In the genomic region with DNA sequence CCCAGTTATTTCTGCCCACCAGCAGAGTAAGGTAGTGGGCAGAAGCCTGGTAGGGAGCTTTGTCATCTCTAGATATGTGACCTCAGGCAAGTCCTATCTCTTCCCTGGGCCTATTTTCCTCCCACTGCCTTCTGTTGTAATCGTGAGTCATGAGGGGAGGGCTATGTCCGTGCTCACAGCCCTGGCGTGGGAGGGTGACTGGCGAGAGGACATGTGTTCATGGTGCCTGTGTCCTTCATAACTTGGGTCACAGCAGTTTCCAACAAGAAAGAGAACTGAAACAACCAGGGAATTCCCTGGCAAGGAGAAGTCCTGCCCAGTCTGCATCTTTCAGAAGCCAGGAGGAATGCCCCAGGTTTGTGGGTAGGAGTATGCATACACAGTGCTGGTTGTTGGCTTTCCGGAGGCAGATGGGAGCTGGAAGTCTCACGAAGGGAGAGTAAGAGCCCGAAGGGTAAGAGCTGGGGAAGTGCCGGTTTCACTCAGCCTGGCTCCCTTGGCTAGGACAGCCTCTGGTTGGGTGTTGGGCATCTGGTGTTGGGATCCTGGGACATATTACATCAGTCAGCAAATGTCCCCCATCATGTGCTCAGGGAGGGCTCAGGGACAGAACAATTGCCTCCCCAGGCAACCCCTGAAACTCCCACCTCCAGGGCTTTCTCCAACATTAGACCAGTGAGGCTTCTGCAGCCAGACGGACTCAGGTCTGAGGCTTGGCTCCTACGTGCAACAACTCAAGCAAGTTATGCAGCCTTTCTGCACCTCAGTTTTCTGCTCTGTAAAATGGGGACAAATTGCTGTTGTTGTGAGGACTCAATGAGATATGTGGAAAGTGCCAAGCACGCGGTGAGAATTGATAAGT, we compare ENCODE assay signal across 10 cellular contexts. TPM values are rescaled to one million over a fixed set of nuclear protein-coding genes. Genes with fewer than 3 reads are reported as not detected.
DNase-seq lines count a peak whose midpoint lies in the region; ATAC-seq, FAIRE-seq and TF ChIP-seq lines count a peak whose summit lies in the region.
"Had no signal": no experiment of that assay in that cellular context is flagged by ENCODE, and none has a peak within 500 bp of the region (broad histone marks: within the 10 kb centered on the region; RNA-seq: fewer than 3 reads in every experiment).

No MANE protein-coding gene starts in this region.

- H3K27ac ChIP-seq in GM12878 (ENCODE audit: control insufficient read depth, insufficient read depth), result no peak overlapping the region
- H3K27ac ChIP-seq: VCaP had no signal

- in situ Hi-C loops in GM12878 (cut with MboI), result no loop called here

- intact Hi-C loops in GM12878 (cut with micrococcal nuclease; ENCODE audit: unreplicated experiment), result loop anchor here (2.0 kb wide), 1 partner anchor 96 kb away; no protein-coding TSS in a partner anchor

- POLR2A ChIA-PET in GM12878 (lab: Charles Lee), result no interaction called here

- no peak overlapping the region for H3K9ac ChIP-seq in GM12878 (ENCODE audit: control insufficient read depth, insufficient read depth, low read length)

- SMC1A ChIA-PET in GM12878 (lab: Charles Lee; ENCODE audit: uncharacterized antibody, unreplicated experiment), result interaction anchor here (1.4 to 2.8 kb wide), 7 partner anchors 8 to 108 kb away, joined by 3 to 28 read pairs (median 4); no protein-coding TSS in a partner anchor

- H3K36me3 ChIP-seq in GM12878 (ENCODE audit: control insufficient read depth in 2 of 2, insufficient read depth in 2 of 2, low read length in 1 of 2), result no peaks in the 10 kb centered on the region

- H3K27ac Mint-ChIP-seq in stimulated activated naive CD8-positive, alpha-beta T cell treated with anti-CD3 and anti-CD28 coated beads, Interleukin-15, amount 100 ng/mL, for 72 hours, result peak overlapping the region in 1 of 2 donors; percentile 88

- H2AFZ ChIP-seq in GM12878 (ENCODE audit: control insufficient read depth, low read depth, low read length), result no peak overlapping the region

- no peak for DNase-seq in stimulated activated naive CD8-positive, alpha-beta T cell treated with anti-CD3 and anti-CD28 coated beads, Interleukin-15, Interleukin-2, amounts not matched to agents 100 U/mL and 50 U/mL, for 24 hours
- DNase-seq in stimulated activated naive CD8-positive, alpha-beta T cell treated with anti-CD3 and anti-CD28 coated beads, Interleukin-15, amount 100 ng/mL, for 72 hours, result no peak
- DNase-seq in GM12878 (ENCODE audit: low read depth, low spot score) (peak; percentile 68), non-pigmented ciliary epithelial cell (ENCODE audit: low read depth) (peak; percentile 58), NCI-H2029 treated with DMSO at 0.1 percent for 48 hours (lab: John Stamatoyannopoulos, UW) (no peak), NCI-H1417 treated with DMSO at 0.1 percent for 48 hours (lab: John Stamatoyannopoulos, UW) (no peak), NCI-H82 (lab: John Stamatoyannopoulos, UW) (no peak)

- TF ChIP-seq CTCF in GM12878 (IDR thresholded peaks at IDR 0.05 in 2 of 3, conservative IDR thresholded peaks at IDR 0.05 in 1 of 3; ENCODE audit: control insufficient read depth in 2 of 3, extremely low read depth in 1 of 3, insufficient read depth in 1 of 3, low read depth in 3 of 3, low read length in 3 of 3), result no peak

- RAD21 ChIA-PET in GM12878 (lab: Charles Lee; ENCODE audit: unreplicated experiment), result interaction anchor here (1.4 to 5.0 kb wide), 3 partner anchors 8 to 95 kb away, joined by 4 to 33 read pairs (median 5); no protein-coding TSS in a partner anchor

- no peak for TF ChIP-seq POLR2A in GM12878 (IDR thresholded peaks at IDR 0.05; ENCODE audit: low read depth, low read length)

- BruUV-seq in GM12878 (replicated peaks; lab: Mats Ljungman, UMichigan), result no TSS peak

- H3K9me3 Mint-ChIP-seq in stimulated activated naive CD8-positive, alpha-beta T cell treated with anti-CD3 and anti-CD28 coated beads, Interleukin-15, amount 100 ng/mL, for 72 hours, result no peaks in the 10 kb centered on the region

- TF ChIP-seq RAD21 in GM12878 (IDR thresholded peaks at IDR 0.05; ENCODE audit: insufficient read depth, low read depth, low read length), result no peak

- H3K4me1 ChIP-seq in GM12878 (ENCODE audit: control insufficient read depth, insufficient read depth, low read length), result peaks cover 20% of the 10 kb centered on the region

- H3K4me1 Mint-ChIP-seq in stimulated activated naive CD8-positive, alpha-beta T cell treated with anti-CD3 and anti-CD28 coated beads, Interleukin-15, amount 100 ng/mL, for 72 hours, result no peaks in the 10 kb centered on the region

- CTCF ChIA-PET in GM12878 (lab: Yijun Ruan, JAX), result interaction anchor here (0.8 to 16.3 kb wide), 20 partner anchors 9 to 372 kb away, joined by 3 to 363 read pairs (median 6); a partner anchor contains a TSS

- 29% methylated on average over 12 of the region's 12 CpGs for WGBS in GM12878 (ENCODE audit: insufficient coverage, insufficient replicate concordance, low lambda C conversion rate, missing lambda C conversion rate)

- peak; percentile 78 for FAIRE-seq in GM12878 (lab: Jason Lieb, UNC)

- no peak overlapping the region for H3K4me3 ChIP-seq in GM12878

- peaks cover 53% of the 10 kb centered on the region for H3K27me3 Mint-ChIP-seq in stimulated activated naive CD8-positive, alpha-beta T cell treated with anti-CD3 and anti-CD28 coated beads, Interleukin-15, amount 100 ng/mL, for 72 hours

- H3K4me3 Mint-ChIP-seq in stimulated activated naive CD8-positive, alpha-beta T cell treated with anti-CD3 and anti-CD28 coated beads, Interleukin-15, amount 100 ng/mL, for 72 hours, result no peak overlapping the region

- no peaks in the 10 kb centered on the region; a peak in 1 of 4 replicates for H3K27me3 ChIP-seq in GM12878 (replicated peaks in 1 of 2; ENCODE audit: control insufficient read depth in 2 of 2, insufficient read depth in 2 of 2, low read length in 1 of 2)

- no peaks in the 10 kb centered on the region for H4K20me1 ChIP-seq in GM12878 (ENCODE audit: control insufficient read depth, insufficient read depth)

- ATAC-seq in stimulated activated naive CD8-positive, alpha-beta T cell treated with anti-CD3 and anti-CD28 coated beads, Interleukin-15, Interleukin-2, amounts not matched to agents 100 U/mL and 50 U/mL, for 24 hours, result peak; percentile 5
- ATAC-seq in stimulated activated naive CD8-positive, alpha-beta T cell treated with anti-CD3 and anti-CD28 coated beads, Interleukin-15, amount 100 ng/mL, for 72 hours, result no peak
- ATAC-seq in HG03457 (IDR thresholded peaks at IDR 0.05; ENCODE audit: unreplicated experiment) (peak; percentile 59), GM12878 (peak; percentile 76)

- no peaks in the 10 kb centered on the region; the same call in 2 of the 3 replicates for H3K9me3 ChIP-seq in GM12878 (replicated peaks; ENCODE audit: control insufficient read depth, insufficient read depth, low read length)

- TF ChIP-seq EP300 in GM12878 (IDR thresholded peaks at IDR 0.05; ENCODE audit: borderline replicate concordance in 1 of 2, control insufficient read depth in 1 of 2, low read depth in 2 of 2, low read length in 2 of 2), result peak in 1 of 2 experiments; percentile 36; a peak in 2 of 4 replicates

- H3K4me2 ChIP-seq in GM12878 (ENCODE audit: control insufficient read depth, insufficient read depth), result peak overlapping the region; percentile 20

- H3K79me2 ChIP-seq in GM12878 (ENCODE audit: control insufficient read depth, insufficient read depth, low read length), result no peaks in the 10 kb centered on the region

RNA-seq across cellular contexts. Expression of a gene that starts 4.3 kb away (rescaled TPM):
- total RNA-seq in GM12878 (2013; cell fraction: nucleolus; rRNA removed), result not detected in 2 replicates
- total RNA-seq in GM12878 (2014; rRNA removed) (not detected in 2 replicates), GM12878 (2014; rRNA removed; fragmentation: Illumina TruSeq; extraction: Trizol) (not detected in 2 replicates), GM12878 (2021) (not detected in 2 replicates)
- polyA plus RNA-seq in GM12878 (2011; ENCODE audit: low read depth), result not detected
- polyA plus RNA-seq in GM12878 (2011; rRNA removed) (not detected in 2 replicates), GM12878 (2014; fragmentation: Illumina TruSeq; extraction: Trizol) (not detected in 2 replicates), GM12878 (2014; fragmentation: Nextera tagmentation; extraction: Ambion mirVana) (not detected), GM12878 (2014; rRNA removed) (not detected in 2 replicates), GM12878 (2016; fragmentation: Nextera tagmentation; extraction: Ambion mirVana) (not detected)
- not detected in 2 replicates for polyA plus RNA-seq in GM12878 (2011; cell fraction: cytosol; rRNA removed)
- 0.01 TPM in 1 of 2 replicates, not detected in the other for polyA plus RNA-seq in GM12878 (2011; cell fraction: nucleus; rRNA removed)
- polyA plus RNA-seq in GM12878 (2012), result not detected in 2 replicates
- not detected in 2 replicates for polyA minus RNA-seq in GM12878 (2011; rRNA and poly(A)+ RNA removed)
- polyA minus RNA-seq in GM12878 (2011; cell fraction: cytosol; rRNA and poly(A)+ RNA removed), result not detected in 2 replicates
- not detected in 2 replicates for polyA minus RNA-seq in GM12878 (2011; cell fraction: nucleus; rRNA and poly(A)+ RNA removed)
- total RNA-seq: kidney epithelial cell had no signal

RNA-seq across cellular contexts. Expression of a gene that starts 9.3 kb away (rescaled TPM):
- not detected in 2 replicates for total RNA-seq in GM12878 (2013; cell fraction: nucleolus; rRNA removed)
- total RNA-seq in GM12878 (2014; rRNA removed), result not detected in 2 replicates
- total RNA-seq in GM12878 (2014; rRNA removed; fragmentation: Illumina TruSeq; extraction: Trizol), result not detected in 2 replicates
- not detected in 2 replicates for total RNA-seq in GM12878 (2021)
- polyA plus RNA-seq in GM12878 (2011; ENCODE audit: low read depth), result not detected
- not detected in 2 replicates for polyA plus RNA-seq in GM12878 (2011; rRNA removed)
- polyA plus RNA-seq in GM12878 (2011; cell fraction: cytosol; rRNA removed), result not detected in 2 replicates
- 0.06 TPM in 1 of 2 replicates, not detected in the other for polyA plus RNA-seq in GM12878 (2011; cell fraction: nucleus; rRNA removed)
- not detected in 2 replicates for polyA plus RNA-seq in GM12878 (2012)
- polyA plus RNA-seq in GM12878 (2014; fragmentation: Illumina TruSeq; extraction: Trizol), result 0.01 TPM in 1 of 2 replicates, not detected in the other
- polyA plus RNA-seq in GM12878 (2014; fragmentation: Nextera tagmentation; extraction: Ambion mirVana), result not detected
- not detected in 2 replicates for polyA plus RNA-seq in GM12878 (2014; rRNA removed)
- polyA plus RNA-seq in GM12878 (2016; fragmentation: Nextera tagmentation; extraction: Ambion mirVana), result not detected
- not detected in 2 replicates for polyA minus RNA-seq in GM12878 (2011; rRNA and poly(A)+ RNA removed)
- not detected in 2 replicates for polyA minus RNA-seq in GM12878 (2011; cell fraction: cytosol; rRNA and poly(A)+ RNA removed)
- polyA minus RNA-seq in GM12878 (2011; cell fraction: nucleus; rRNA and poly(A)+ RNA removed), result not detected in 2 replicates
- total RNA-seq: kidney epithelial cell had no signal

RNA-seq across cellular contexts. Expression of a gene that starts 57.4 kb away (rescaled TPM):
- total RNA-seq in GM12878 (2013; cell fraction: nucleolus; rRNA removed), result 249 and 264 TPM in 2 replicates
- total RNA-seq in GM12878 (2014; rRNA removed) (222 and 237 TPM in 2 replicates), GM12878 (2014; rRNA removed; fragmentation: Illumina TruSeq; extraction: Trizol) (187 TPM in 2 replicates), GM12878 (2021) (196 and 198 TPM in 2 replicates)
- 59.6 TPM for polyA plus RNA-seq in GM12878 (2011; ENCODE audit: low read depth)
- polyA plus RNA-seq in GM12878 (2011; rRNA removed) (140 and 160 TPM in 2 replicates), GM12878 (2014; fragmentation: Illumina TruSeq; extraction: Trizol) (185 and 227 TPM in 2 replicates), GM12878 (2014; fragmentation: Nextera tagmentation; extraction: Ambion mirVana) (10 to 100 TPM; 45.7 to 77.2 TPM), GM12878 (2014; rRNA removed) (195 and 201 TPM in 2 replicates), GM12878 (2016; fragmentation: Nextera tagmentation; extraction: Ambion mirVana) (100 to 1,000 TPM; 224 to 230 TPM)
- polyA plus RNA-seq in GM12878 (2011; cell fraction: cytosol; rRNA removed), result 147 and 202 TPM in 2 replicates
- polyA plus RNA-seq in GM12878 (2011; cell fraction: nucleus; rRNA removed), result 281 and 380 TPM in 2 replicates
- polyA plus RNA-seq in GM12878 (2012), result 89.0 and 90.7 TPM in 2 replicates
- 100 and 128 TPM in 2 replicates for polyA minus RNA-seq in GM12878 (2011; rRNA and poly(A)+ RNA removed)
- polyA minus RNA-seq in GM12878 (2011; cell fraction: cytosol; rRNA and poly(A)+ RNA removed), result 41.8 and 48.6 TPM in 2 replicates
- polyA minus RNA-seq in GM12878 (2011; cell fraction: nucleus; rRNA and poly(A)+ RNA removed), result 101 and 204 TPM in 2 replicates

Comparison
In these comparisons a context has a peak if more than half of its experiments do, and no peak if none do; other contexts are left out.
1. DNase-seq: peak in GM12878 (single experiment) and non-pigmented ciliary epithelial cell (single experiment); none in stimulated activated naive CD8-positive, alpha-beta T cell treated with anti-CD3 and anti-CD28 coated beads, Interleukin-15, Interleukin-2, amounts not matched to agents 100 U/mL and 50 U/mL, for 24 hours (single experiment), stimulated activated naive CD8-positive, alpha-beta T cell treated with anti-CD3 and anti-CD28 coated beads, Interleukin-15, amount 100 ng/mL, for 72 hours (0 of 2), NCI-H2029 treated with DMSO at 0.1 percent for 48 hours (single experiment), NCI-H1417 treated with DMSO at 0.1 percent for 48 hours (single experiment) and NCI-H82 (single experiment).